18 cellular contexts compared by ENCODE assay signal in the genomic region with DNA sequence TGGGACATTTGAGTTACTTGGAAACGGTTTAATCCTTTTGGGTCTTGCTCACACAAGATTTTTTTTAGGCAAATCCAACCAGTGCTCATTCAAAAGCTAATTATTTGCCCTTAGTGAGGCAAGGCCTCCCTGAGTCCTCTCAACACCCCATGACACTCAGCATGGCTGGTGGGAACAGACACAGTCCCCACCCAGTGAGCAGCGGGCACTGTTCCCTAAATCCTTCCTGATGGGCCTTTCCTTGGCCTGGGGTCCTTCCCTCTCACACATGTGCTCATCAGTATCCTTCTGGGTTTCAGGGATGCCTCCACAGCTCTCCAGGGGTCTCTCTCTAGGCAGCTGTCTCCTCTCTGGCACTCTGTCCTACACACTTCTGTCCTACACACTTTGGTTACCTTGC.
"Had no signal": no experiment of that assay in that cellular context is flagged by ENCODE, and none has a peak within 500 bp of the region (broad histone marks: within the 10 kb centered on the region; RNA-seq: fewer than 3 reads in every experiment).

No MANE protein-coding gene starts in this region.

- H3K4me3 ChIP-seq: esophagus muscularis mucosa, gastrocnemius medialis, skin epidermis, stomach, thoracic aorta, transverse colon had no signal

- H3K4me1 Mint-ChIP-seq: immature natural killer cell had no signal

- H3K36me3 ChIP-seq: gastrocnemius medialis, neutrophil, stomach, thoracic aorta, transverse colon had no signal

- DNase-seq: effector memory CD4-positive, alpha-beta T cell; gastrocnemius medialis; immature natural killer cell; kidney; mesendoderm; naive thymus-derived CD4-positive, alpha-beta T cell; posterior cingulate gyrus; stimulated activated CD4-positive, alpha-beta T cell treated with anti-CD3 and anti-CD28 coated beads, Interleukin-2, amount 100 ng/mL, for 24 hours; stimulated activated CD4-positive, alpha-beta T cell treated with anti-CD3 and anti-CD28 coated beads, Interleukin-4, amount 100 ng/mL, for 4 hours; stimulated activated naive CD4-positive, alpha-beta T cell; stomach; substantia nigra; transverse colon had no signal

- H3K27ac ChIP-seq: esophagus muscularis mucosa, gastrocnemius medialis, neutrophil, skin epidermis, stomach, thoracic aorta, transverse colon had no signal

- ATAC-seq: gastrocnemius medialis; naive thymus-derived CD4-positive, alpha-beta T cell; sciatic nerve had no signal

- H3K27me3 ChIP-seq: esophagus muscularis mucosa, gastrocnemius medialis, neutrophil, stomach, transverse colon had no signal

- H3K9me3 Mint-ChIP-seq: immature natural killer cell; naive thymus-derived CD4-positive, alpha-beta T cell had no signal

- H3K4me1 ChIP-seq: esophagus muscularis mucosa, gastrocnemius medialis, stomach had no signal

- H3K9me3 ChIP-seq: esophagus muscularis mucosa, gastrocnemius medialis, neutrophil, stomach, thoracic aorta, transverse colon had no signal

- H3K4me3 Mint-ChIP-seq: immature natural killer cell; naive thymus-derived CD4-positive, alpha-beta T cell had no signal

- H3K27ac Mint-ChIP-seq: naive thymus-derived CD4-positive, alpha-beta T cell had no signal

- H3K27me3 Mint-ChIP-seq: naive thymus-derived CD4-positive, alpha-beta T cell had no signal
